8 cellular contexts compared by ENCODE assay signal in the genomic region with DNA sequence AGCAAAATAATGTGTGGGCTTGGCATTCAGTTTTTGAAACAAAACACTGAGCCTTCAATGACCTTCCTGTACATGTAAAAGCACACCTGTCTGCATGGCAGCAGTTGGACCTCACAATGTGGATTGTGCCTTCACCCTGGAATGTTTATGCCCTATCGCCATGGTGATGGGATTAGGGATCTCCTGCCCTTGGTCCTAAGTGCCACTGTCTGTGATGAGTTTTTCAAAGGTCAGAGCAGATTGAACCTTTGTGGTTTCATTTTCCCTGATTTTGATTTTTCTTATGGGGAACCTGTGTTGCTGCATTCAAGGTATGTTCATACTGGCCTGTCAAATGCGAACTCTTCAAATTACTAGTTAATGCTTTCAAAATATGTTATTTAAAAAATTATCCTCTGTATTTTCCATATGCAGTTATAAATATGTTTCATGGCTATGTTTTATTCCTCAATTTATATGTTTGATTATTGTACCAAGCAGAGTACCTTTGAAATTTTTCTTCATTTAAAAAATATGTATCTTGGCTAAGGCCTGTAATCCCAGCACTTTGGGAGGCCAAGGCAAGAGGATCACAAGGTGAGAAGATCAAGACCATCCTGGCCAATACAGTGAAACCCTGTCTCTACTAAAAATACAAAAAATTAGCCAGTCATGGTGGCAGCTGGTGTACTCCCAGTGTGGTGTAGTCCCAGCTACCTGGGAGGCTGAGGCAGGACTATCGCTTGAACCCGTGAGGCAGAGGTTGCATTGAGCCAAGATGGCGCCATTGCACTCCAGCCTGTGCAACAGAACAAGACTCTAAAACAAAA.
DNase-seq lines count a peak whose midpoint lies in the region; ATAC-seq and TF ChIP-seq lines count a peak whose summit lies in the region.
"Not testable (repeated sequence)": the region's sequence is repeated elsewhere in the genome, so short reads cannot be mapped to it uniquely, and the experiment has no call there.

No MANE protein-coding gene starts in this region.

- not testable (repeated sequence) for H3K27me3 Mint-ChIP-seq in activated B cell treated with CpG ODN at 0.5 μM for 24 hours; central memory CD8-positive, alpha-beta T cell

- ATAC-seq in GM19372 (IDR thresholded peaks at IDR 0.05; ENCODE audit: low read depth, unreplicated experiment) (peak; percentile 81), HG02623 (IDR thresholded peaks at IDR 0.05; ENCODE audit: unreplicated experiment) (peak; percentile 83), HG03457 (IDR thresholded peaks at IDR 0.05; ENCODE audit: unreplicated experiment) (peak; percentile 91), activated B cell treated with CpG ODN at 0.5 μM for 24 hours (ENCODE audit: low read depth) (peak; percentile 66), left lobe of liver (peak; percentile 83)
- peak; percentile 80 for ATAC-seq in central memory CD8-positive, alpha-beta T cell (replicated peaks; ENCODE audit: extremely low read depth, poor library complexity, severe bottlenecking)

- intact Hi-C loops in activated B cell treated with CpG ODN at 0.5 μM for 24 hours (cut with micrococcal nuclease), result not testable (repeated sequence)

- peak; percentile 4 for DNase-seq in Ammon's horn (ENCODE audit: low spot score)
- DNase-seq in activated B cell treated with CpG ODN at 0.5 μM for 24 hours; central memory CD8-positive, alpha-beta T cell (ENCODE audit: low spot score in 2 of 2): not testable (repeated sequence)
- DNase-seq in left lobe of liver (ENCODE audit: low spot score), result peak; percentile 65
- peak; percentile 62 for DNase-seq in renal cortical epithelial cell (ENCODE audit: low read depth)

- H3K27ac Mint-ChIP-seq in activated B cell treated with CpG ODN at 0.5 μM for 24 hours, result peak overlapping the region; percentile 0
- H3K27ac Mint-ChIP-seq in central memory CD8-positive, alpha-beta T cell (ENCODE audit: low read depth), result not testable (repeated sequence)

- H3K4me3 Mint-ChIP-seq in activated B cell treated with CpG ODN at 0.5 μM for 24 hours; central memory CD8-positive, alpha-beta T cell: not testable (repeated sequence)

- not testable (repeated sequence) for H3K9me3 Mint-ChIP-seq in activated B cell treated with CpG ODN at 0.5 μM for 24 hours
- peaks cover 12% of the 10 kb centered on the region for H3K9me3 Mint-ChIP-seq in central memory CD8-positive, alpha-beta T cell

- POLR2A ChIA-PET in activated B cell treated with CpG ODN at 0.5 μM for 24 hours (lab: Charles Lee), result not testable (repeated sequence)

- CTCF ChIA-PET in activated B cell treated with CpG ODN at 0.5 μM for 24 hours (lab: Charles Lee), result not testable (repeated sequence)

- TF ChIP-seq CTCF in activated B cell treated with CpG ODN at 0.5 μM for 24 hours (IDR thresholded peaks at IDR 0.05), result not testable (repeated sequence)

- not testable (repeated sequence) for H3K36me3 Mint-ChIP-seq in activated B cell treated with CpG ODN at 0.5 μM for 24 hours (ENCODE audit: low read depth); central memory CD8-positive, alpha-beta T cell (ENCODE audit: insufficient read depth)

- H3K4me1 Mint-ChIP-seq in activated B cell treated with CpG ODN at 0.5 μM for 24 hours; central memory CD8-positive, alpha-beta T cell: not testable (repeated sequence)
